ENCODE assay signal across 27 cellular contexts in genomic region chr1:161935264-161935663, GRCh38.
"Had no signal": no experiment of that assay in that cellular context is flagged by ENCODE, and none has a peak within 500 bp of the region (broad histone marks: within the 10 kb centered on the region; RNA-seq: fewer than 3 reads in every experiment).

No MANE protein-coding gene starts in this region.

- H3K36me3 Mint-ChIP-seq: natural killer cell had no signal

- H3K4me1 Mint-ChIP-seq: neural progenitor cell had no signal

- H3K4me3 ChIP-seq: body of pancreas, esophagus muscularis mucosa, heart right ventricle, neural progenitor cell, psoas muscle, sigmoid colon, vagina had no signal

- DNase-seq: activated CD4-positive, CD25-positive, alpha-beta regulatory T cell treated with anti-CD3 and anti-CD28 coated beads, Interleukin-2, amount 50 U/mL, for 72 hours; activated CD8-positive, alpha-beta memory T cell treated with anti-CD3 and anti-CD28 coated beads, Interleukin-2, amount 50 U/mL, for 4 hours; activated T-cell treated with anti-CD3 and anti-CD28 coated beads, Interleukin-2, amount 50 U/mL, for 1 hour; anterior cingulate cortex; body of pancreas; dermis blood vessel endothelial cell; effector CD4-positive, alpha-beta T cell; foreskin melanocyte; heart right ventricle; midbrain; natural killer cell; occipital lobe; psoas muscle; sigmoid colon; small intestine; stimulated activated CD4-positive, alpha-beta T cell treated with anti-CD3 and anti-CD28 coated beads, Interleukin-4, amount 100 ng/mL, for 24 hours; T1000; WERI-Rb-1 had no signal

- H3K27me3 Mint-ChIP-seq: stimulated activated naive CD8-positive, alpha-beta T cell treated with anti-CD3 and anti-CD28 coated beads, Interleukin-15, Interleukin-2, amounts not matched to agents 100 ng/mL and 50 ng/mL, for 24 hours; type B pancreatic cell had no signal

- H3K27ac Mint-ChIP-seq: neural progenitor cell; T-helper 1 cell treated with Interleukin-12 subunit alpha and Interleukin-12 subunit beta and Interleukin-4 antibody, amounts not matched to agents 30 μg/mL and 1 μg/mL, for 36 hours; type B pancreatic cell had no signal

- H3K36me3 ChIP-seq: neural progenitor cell, sigmoid colon, vagina had no signal

- ATAC-seq: body of pancreas; heart right ventricle; natural killer cell; psoas muscle; stimulated activated effector memory CD8-positive, alpha-beta T cell treated with anti-CD3 and anti-CD28 coated beads, Interleukin-12 subunit alpha, Interleukin-12 subunit beta, amount 100 ng/mL, for 72 hours had no signal

- H3K4me3 Mint-ChIP-seq: neural progenitor cell; stimulated activated effector memory CD8-positive, alpha-beta T cell treated with anti-CD3 and anti-CD28 coated beads, Interleukin-12 subunit alpha, Interleukin-12 subunit beta, amount 100 ng/mL, for 72 hours; stimulated activated naive CD8-positive, alpha-beta T cell treated with anti-CD3 and anti-CD28 coated beads, Interleukin-15, Interleukin-2, amounts not matched to agents 100 ng/mL and 50 ng/mL, for 24 hours; type B pancreatic cell had no signal

- H3K27ac ChIP-seq: body of pancreas, esophagus muscularis mucosa, neural progenitor cell, parathyroid adenoma, psoas muscle, sigmoid colon, vagina, WERI-Rb-1 had no signal

- H3K9me3 ChIP-seq: body of pancreas, esophagus muscularis mucosa, heart right ventricle, psoas muscle, sigmoid colon, vagina had no signal

- H3K4me1 ChIP-seq: body of pancreas, esophagus muscularis mucosa, neural progenitor cell, parathyroid adenoma, vagina had no signal

- H3K27me3 ChIP-seq: body of pancreas, esophagus muscularis mucosa, heart right ventricle, neural progenitor cell, sigmoid colon, vagina had no signal

- H3K9me3 Mint-ChIP-seq: activated T-helper 2 cell treated with anti-CD3 and anti-CD28 coated beads, Interferon-gamma antibody, Interleukin-2, Interleukin-4, amounts not matched to agents 10 μg/mL and 5 μg/mL and 100 μg/mL, durations not matched to agents 14 hours and 24 hours and 36 hours; natural killer cell; neural progenitor cell; stimulated activated effector memory CD8-positive, alpha-beta T cell treated with anti-CD3 and anti-CD28 coated beads, Interleukin-12 subunit alpha, Interleukin-12 subunit beta, amount 100 ng/mL, for 72 hours; stimulated activated naive CD8-positive, alpha-beta T cell treated with anti-CD3 and anti-CD28 coated beads, Interleukin-15, Interleukin-2, amounts not matched to agents 100 ng/mL and 50 ng/mL, for 24 hours; T-helper 1 cell treated with Interleukin-12 subunit alpha and Interleukin-12 subunit beta and Interleukin-4 antibody, amounts not matched to agents 30 μg/mL and 1 μg/mL, for 36 hours; type B pancreatic cell had no signal
